8 cellular contexts compared by ENCODE assay signal in the genomic region with DNA sequence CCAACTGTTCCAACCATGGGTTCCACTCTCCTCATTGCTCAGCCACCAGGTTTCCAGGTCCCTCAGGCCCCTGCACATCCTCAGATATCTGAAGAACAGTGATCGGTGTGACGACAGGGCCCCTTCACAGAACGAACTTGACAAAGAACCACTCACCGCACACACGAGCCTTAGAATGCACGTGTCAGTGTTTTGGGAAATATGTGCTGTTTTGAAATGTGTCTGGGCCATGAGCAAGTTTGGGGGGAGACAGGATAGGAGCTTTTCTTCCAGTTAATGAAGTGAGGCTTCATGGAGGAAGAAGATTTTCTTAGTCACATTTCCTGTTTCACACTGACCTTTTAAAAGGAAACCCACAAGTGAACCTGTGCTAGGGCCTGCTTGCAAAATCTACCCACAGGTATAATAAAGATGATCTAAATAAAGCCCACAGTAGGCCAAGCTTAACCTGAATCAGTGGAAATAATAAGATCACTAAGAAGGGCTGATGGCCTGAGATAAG. TPM values are rescaled to one million over a fixed set of nuclear protein-coding genes. Genes with fewer than 3 reads are reported as not detected.
DNase-seq lines count a peak whose midpoint lies in the region; ATAC-seq, FAIRE-seq and TF ChIP-seq lines count a peak whose summit lies in the region.

No MANE protein-coding gene starts in this region.

- no peak for TF ChIP-seq EP300 in HepG2 (IDR thresholded peaks at IDR 0.05; ENCODE audit: low read depth in 2 of 2, low read length in 2 of 2)
- no peak for TF ChIP-seq EP300 in HepG2 (CRISPR knock-in tag; IDR thresholded peaks at IDR 0.05; ENCODE audit: borderline replicate concordance)

- POLR2A ChIA-PET in HepG2 (lab: Yijun Ruan, JAX): no interaction called here

- no peaks in the 10 kb centered on the region for H3K79me2 ChIP-seq in HepG2 (ENCODE audit: insufficient read depth, low read length)

- H3K9ac ChIP-seq in HepG2 (ENCODE audit: insufficient read depth, low read depth, low read length): no peak overlapping the region

- no peak for FAIRE-seq in HepG2 (lab: Jason Lieb, UNC)

- no peaks in the 10 kb centered on the region for H3K36me3 ChIP-seq in right lobe of liver
- no peaks in the 10 kb centered on the region for H3K36me3 ChIP-seq in HepG2 (replicated peaks in 1 of 2; ENCODE audit: control insufficient read depth in 1 of 2, insufficient read depth in 2 of 2, low read length in 2 of 2)

- TF ChIP-seq CTCF in right lobe of liver (IDR thresholded peaks at IDR 0.05) (no peak), HepG2 (CRISPR knock-in tag; IDR thresholded peaks at IDR 0.05) (no peak), nephron progenitor cell (IDR thresholded peaks at IDR 0.05) (no peak)

- peaks cover 6% of the 10 kb centered on the region for H3K27me3 Mint-ChIP-seq in nephron progenitor cell (ENCODE audit: low read depth, poor library complexity)

- CTCF ChIA-PET in HepG2 (lab: Yijun Ruan, JAX; ENCODE audit: low intra/inter-chr PET ratio, low total read pairs): no interaction called here

- no TSS peak for BruUV-seq in HepG2 (replicated peaks; lab: Mats Ljungman, UMichigan)

- DNase-seq in right lobe of liver (no peak), HepG2 (ENCODE audit: low spot score) (no peak), SKM-1 (lab: John Stamatoyannopoulos, UW; ENCODE audit: unreplicated experiment) (peak; percentile 3), caudate nucleus (lab: John Stamatoyannopoulos, UW) (no peak), nephron progenitor cell (no peak), NCI-H1092 treated with DMSO at 0.1 percent for 48 hours (lab: John Stamatoyannopoulos, UW) (no peak)
- DNase-seq in stimulated activated CD8-positive, alpha-beta memory T cell treated with anti-CD3 and anti-CD28 coated beads, Interleukin-4, amount 100 ng/mL, for 24 hours (ENCODE audit: low read depth): peak; percentile 33

- H2AFZ ChIP-seq in HepG2 (ENCODE audit: low read length): no peak overlapping the region

- H3K9me3 ChIP-seq in right lobe of liver (no peaks in the 10 kb centered on the region), HepG2 (ENCODE audit: low read length) (no peaks in the 10 kb centered on the region)

- H3K4me1 ChIP-seq in right lobe of liver (peaks cover 0 to 10% (median 0%) of the 10 kb centered on the region in 4 donors), HepG2 (ENCODE audit: insufficient read depth, low read length) (peaks cover 47% of the 10 kb centered on the region)

- H3K36me3 Mint-ChIP-seq in nephron progenitor cell (ENCODE audit: low read depth): no peaks in the 10 kb centered on the region

- TF ChIP-seq POLR2A in right lobe of liver (IDR thresholded peaks at IDR 0.05): no peak
- TF ChIP-seq POLR2A in HepG2 (IDR thresholded peaks at IDR 0.05; ENCODE audit: insufficient read depth in 1 of 2, low read depth in 2 of 2, low read length in 2 of 2): no peak

- H3K27ac Mint-ChIP-seq in nephron progenitor cell: no peak overlapping the region

- H3K4me1 Mint-ChIP-seq in nephron progenitor cell: peaks cover 85% of the 10 kb centered on the region

- H3K9me3 Mint-ChIP-seq in nephron progenitor cell: no peaks in the 10 kb centered on the region

- 48% methylated on average over 4 of the region's 6 CpGs for WGBS in right lobe of liver (ENCODE audit: insufficient coverage, low coverage, low lambda C conversion rate, missing lambda C conversion rate)
- WGBS in HepG2 (ENCODE audit: low lambda C conversion rate): 79% methylated on average over 6 of the region's 6 CpGs

- ATAC-seq in right lobe of liver: peak; percentile 25 to 47 (median 28)
- no peak for ATAC-seq in HepG2
- no peak for ATAC-seq in HG02763 (IDR thresholded peaks at IDR 0.05; ENCODE audit: unreplicated experiment)

- H4K20me1 ChIP-seq in HepG2 (ENCODE audit: insufficient read depth, low read length): no peaks in the 10 kb centered on the region

- H3K4me3 ChIP-seq in right lobe of liver (no peak overlapping the region), HepG2 (replicated peaks in 1 of 3; ENCODE audit: insufficient read depth in 1 of 3, low read depth in 2 of 3, low read length in 3 of 3) (no peak overlapping the region)

- no peak for TF ChIP-seq RAD21 in HepG2 (CRISPR knock-in tag; IDR thresholded peaks at IDR 0.05)

- peak overlapping the region in 2 of 3 donors; percentile 20 to 31 for H3K27ac ChIP-seq in right lobe of liver
- H3K27ac ChIP-seq in HepG2 (ENCODE audit: extremely low read length, insufficient read depth, low read length): no peak overlapping the region
- peak overlapping the region; percentile 76 for H3K27ac ChIP-seq in caudate nucleus (ENCODE audit: low read depth, low read length)

- intact Hi-C loops in right lobe of liver (cut with DNase I): no loop called here
- intact Hi-C loops in HepG2 (cut with micrococcal nuclease; ENCODE audit: unreplicated experiment): no loop called here

- no peaks in the 10 kb centered on the region for H3K27me3 ChIP-seq in right lobe of liver
- no peaks in the 10 kb centered on the region; a peak in 1 of 5 replicates for H3K27me3 ChIP-seq in HepG2 (ENCODE audit: control insufficient read depth in 1 of 2, insufficient read depth in 2 of 2, low read length in 2 of 2)

- in situ Hi-C loops in HepG2 (cut with HindIII; ENCODE audit: extremely low pct_ligation_motif_present, low pct_unique_long_range_greater_than_20kb): no loop called here

- H3K4me2 ChIP-seq in HepG2 (ENCODE audit: low read depth, low read length): no peak overlapping the region

- H3K4me3 Mint-ChIP-seq in nephron progenitor cell: no peak overlapping the region

TF ChIP-seq in HepG2, 621 proteins besides CTCF, POLR2A, EP300 and RAD21:
- TF ChIP-seq ZNF30 (CRISPR knock-in tag; IDR thresholded peaks at IDR 0.05) (no peak), ZNF644 (CRISPR knock-in tag; IDR thresholded peaks at IDR 0.05; ENCODE audit: low read depth) (no peak)
- TF ChIP-seq, protein P1, sequence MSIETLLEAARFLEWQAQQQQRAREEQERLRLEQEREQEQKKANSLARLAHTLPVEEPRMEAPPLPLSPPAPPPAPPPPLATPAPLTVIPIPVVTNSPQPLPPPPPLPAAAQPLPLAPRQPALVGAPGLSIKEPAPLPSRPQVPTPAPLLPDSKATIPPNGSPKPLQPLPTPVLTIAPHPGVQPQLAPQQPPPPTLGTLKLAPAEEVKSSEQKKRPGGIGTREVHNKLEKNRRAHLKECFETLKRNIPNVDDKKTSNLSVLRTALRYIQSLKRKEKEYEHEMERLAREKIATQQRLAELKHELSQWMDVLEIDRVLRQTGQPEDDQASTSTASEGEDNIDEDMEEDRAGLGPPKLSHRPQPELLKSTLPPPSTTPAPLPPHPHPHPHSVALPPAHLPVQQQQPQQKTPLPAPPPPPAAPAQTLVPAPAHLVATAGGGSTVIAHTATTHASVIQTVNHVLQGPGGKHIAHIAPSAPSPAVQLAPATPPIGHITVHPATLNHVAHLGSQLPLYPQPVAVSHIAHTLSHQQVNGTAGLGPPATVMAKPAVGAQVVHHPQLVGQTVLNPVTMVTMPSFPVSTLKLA (IDR thresholded peaks at IDR 0.05): no peak

RNA-seq across cellular contexts. Expression of a gene that starts 58.6 kb away (rescaled TPM):
- total RNA-seq in right lobe of liver: 100 to 1,000 TPM; 109 to 298 (median 218) TPM
- 7.4 and 8.4 TPM in 2 replicates for total RNA-seq in HepG2 (2016; rRNA removed; fragmentation: Illumina TruSeq; extraction: Trizol)
- 2.6 and 3.4 TPM in 2 replicates for total RNA-seq in HepG2 (2016; cell fraction: cytosol; rRNA removed; fragmentation: Illumina TruSeq; extraction: Trizol; ENCODE audit: low read depth)
- total RNA-seq in HepG2 (2016; cell fraction: insoluble cytoplasmic fraction; rRNA removed; fragmentation: Illumina TruSeq; extraction: Trizol): 7.9 and 8.4 TPM in 2 replicates
- total RNA-seq in HepG2 (2016; cell fraction: membrane; rRNA removed; fragmentation: Illumina TruSeq; extraction: Trizol): 11.1 and 11.3 TPM in 2 replicates
- total RNA-seq in HepG2 (2016; cell fraction: nucleus; rRNA removed; fragmentation: Illumina TruSeq; extraction: Trizol): 13.8 and 14.1 TPM in 2 replicates
- 10.2 and 12.7 TPM in 2 replicates for polyA plus RNA-seq in HepG2 (2011; rRNA removed)
- polyA plus RNA-seq in HepG2 (2011; cell fraction: cytosol; rRNA removed): 11.2 and 18.0 TPM in 2 replicates
- polyA plus RNA-seq in HepG2 (2011; cell fraction: nucleus; rRNA removed): 66.5 and 69.1 TPM in 2 replicates
- 23.2 and 32.2 TPM in 2 replicates for polyA plus RNA-seq in HepG2 (2012)
- 2.7 and 2.8 TPM in 2 replicates for polyA plus RNA-seq in HepG2 (2016; cell fraction: cytosol; fragmentation: Illumina TruSeq; extraction: Trizol; ENCODE audit: low read depth)
- polyA plus RNA-seq in HepG2 (2016; cell fraction: insoluble cytoplasmic fraction; fragmentation: Illumina TruSeq; extraction: Trizol; ENCODE audit: low read depth): 20.7 and 26.8 TPM in 2 replicates
- 9.2 and 10.1 TPM in 2 replicates for polyA plus RNA-seq in HepG2 (2016; cell fraction: membrane; fragmentation: Illumina TruSeq; extraction: Trizol; ENCODE audit: low read depth)
- 53.8 and 57.0 TPM in 2 replicates for polyA plus RNA-seq in HepG2 (2016; cell fraction: nucleus; fragmentation: Illumina TruSeq; extraction: Trizol; ENCODE audit: insufficient read depth, low read depth)
- 8.5 and 26.8 TPM in 2 replicates for polyA minus RNA-seq in HepG2 (2011; rRNA and poly(A)+ RNA removed; ENCODE audit: low replicate concordance)
- polyA minus RNA-seq in HepG2 (2011; cell fraction: cytosol; rRNA and poly(A)+ RNA removed): 56.3 and 73.8 TPM in 2 replicates
- polyA minus RNA-seq in HepG2 (2011; cell fraction: nucleus; rRNA and poly(A)+ RNA removed): 11.8 and 13.8 TPM in 2 replicates

Comparison
In these comparisons a context has a peak if more than half of its experiments do, and no peak if none do; other contexts are left out.
1. ATAC-seq: peak in right lobe of liver (4 of 4); none in HepG2 (single experiment) and HG02763 (single experiment).
2. RNA of a gene that starts 58.6 kb away (total RNA-seq): 109 to 298 TPM in right lobe of liver; 2.6 to 14.1 TPM in HepG2; every median in the first group is over 4 times any median in the second.
3. DNase-seq: peak in SKM-1 (single experiment) and stimulated activated CD8-positive, alpha-beta memory T cell treated with anti-CD3 and anti-CD28 coated beads, Interleukin-4, amount 100 ng/mL, for 24 hours (single experiment); none in right lobe of liver (0 of 3), HepG2 (single experiment), caudate nucleus (0 of 61), nephron progenitor cell (single experiment) and NCI-H1092 treated with DMSO at 0.1 percent for 48 hours (single experiment).